Comparison of ENCODE assay signal across 9 cellular contexts in the genomic region with DNA sequence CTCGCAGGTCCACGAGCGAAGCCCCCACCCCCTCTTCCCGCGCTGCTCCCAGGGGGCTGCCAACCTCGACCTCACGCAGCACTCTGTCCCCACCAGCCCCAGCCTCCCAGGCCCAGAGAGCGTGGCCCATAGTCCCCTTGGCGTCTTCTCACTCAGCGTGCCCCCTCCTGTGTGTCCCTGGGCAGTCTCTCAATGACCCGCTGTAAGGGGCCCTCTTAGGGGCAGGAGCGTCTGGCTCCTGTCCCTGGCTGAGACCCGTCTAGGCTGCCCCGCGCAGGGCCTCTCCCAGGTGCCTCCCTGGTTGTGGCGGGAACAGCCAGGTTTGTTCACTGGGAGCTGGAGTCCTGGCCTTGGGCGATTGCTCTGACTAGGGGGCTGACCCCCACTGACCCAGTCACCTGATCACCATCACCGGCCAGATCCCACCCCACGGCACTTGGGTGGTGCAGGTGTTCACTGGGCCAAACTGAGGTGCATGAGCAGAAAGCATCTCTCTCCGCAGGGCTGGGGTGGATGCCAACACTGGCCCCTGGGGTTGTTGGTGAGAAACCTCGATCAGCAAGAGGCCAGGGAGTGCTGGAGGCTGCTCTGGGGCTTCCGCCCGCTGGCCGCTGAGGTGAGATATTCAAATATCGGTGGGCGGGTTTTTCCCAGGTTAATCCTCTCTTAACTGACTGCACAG. TPM values are rescaled to one million over a fixed set of nuclear protein-coding genes. Genes with fewer than 3 reads are reported as not detected.
DNase-seq lines count a peak whose midpoint lies in the region; ATAC-seq and TF ChIP-seq lines count a peak whose summit lies in the region.
"Had no signal": no experiment of that assay in that cellular context is flagged by ENCODE, and none has a peak within 500 bp of the region (broad histone marks: within the 10 kb centered on the region; RNA-seq: fewer than 3 reads in every experiment).

No MANE protein-coding gene starts in this region.

- H3K4me3 ChIP-seq in NT2/D1 (ENCODE audit: insufficient read length, low read depth) (no peak overlapping the region), upper lobe of left lung (no peak overlapping the region)
- H3K4me3 ChIP-seq: HAP-1 had no signal

- no peak for TF ChIP-seq EP300 in upper lobe of left lung (IDR thresholded peaks at IDR 0.05)

- H3K27ac ChIP-seq in upper lobe of left lung = no peak overlapping the region

- TF ChIP-seq POLR2A in GM18951 (IDR thresholded peaks at IDR 0.05; ENCODE audit: extremely low read depth, insufficient read depth, insufficient read length) = peak; percentile 74
- no peak for TF ChIP-seq POLR2A in upper lobe of left lung (IDR thresholded peaks at IDR 0.05)

- TF ChIP-seq CTCF in upper lobe of left lung (IDR thresholded peaks at IDR 0.05) = no peak

- H3K27me3 ChIP-seq in NT2/D1 (ENCODE audit: insufficient read depth, insufficient read length) (no peaks in the 10 kb centered on the region), upper lobe of left lung (no peaks in the 10 kb centered on the region)

- in situ Hi-C loops in GM18951 (cut with MboI; ENCODE audit: low sequenced_read_pairs, unreplicated experiment) = loop anchor here (25.0 kb wide), 1 partner anchor 840 kb away; no protein-coding TSS in a partner anchor

- DNase-seq in NT2/D1 (ENCODE audit: low read depth, low spot score) (no peak), upper lobe of left lung (peak in 1 of 2 donors; percentile 58), NCI-H128 (lab: John Stamatoyannopoulos, UW; ENCODE audit: unreplicated experiment) (no peak), HCEC 1CT (no peak)
- DNase-seq in stimulated activated naive CD4-positive, alpha-beta T cell (lab: John Stamatoyannopoulos, UW) = no peak
- DNase-seq: stimulated activated naive CD4-positive, alpha-beta T cell treated with Interleukin-2 at 50 U/mL for 16 hours had no signal

- H3K36me3 ChIP-seq in NT2/D1 (ENCODE audit: insufficient read depth, insufficient read length, low read length) = no peaks in the 10 kb centered on the region
- no peaks in the 10 kb centered on the region for H3K36me3 ChIP-seq in upper lobe of left lung
- H3K36me3 ChIP-seq: HAP-1 had no signal

- H3K9me3 ChIP-seq in NT2/D1 (ENCODE audit: insufficient read depth, low read length) = no peaks in the 10 kb centered on the region; the same call in 1 of the 2 replicates
- no peaks in the 10 kb centered on the region for H3K9me3 ChIP-seq in upper lobe of left lung
- H3K9me3 ChIP-seq: HAP-1 had no signal

- 81 to 85% methylated on average over 7 to 25 of the region's 26 CpGs for WGBS in upper lobe of left lung, 2 donors

- H3K9ac ChIP-seq in NT2/D1 (ENCODE audit: insufficient read length, low read depth) = peak overlapping the region; percentile 42

- ATAC-seq in HG02678 (IDR thresholded peaks at IDR 0.05; ENCODE audit: unreplicated experiment) = peak; percentile 39
- peak; percentile 23 to 69 for ATAC-seq in upper lobe of left lung (ENCODE audit: low FRiP score in 2 of 2)

- H3K4me1 ChIP-seq in NT2/D1 (ENCODE audit: insufficient read depth, insufficient read length) (peaks cover 5% of the 10 kb centered on the region), upper lobe of left lung (no peaks in the 10 kb centered on the region)
- H3K4me1 ChIP-seq: HAP-1 had no signal

RNA-seq across cellular contexts. Expression of gene WDFY4, which starts 12.6 kb away (rescaled TPM):
- 10 to 100 TPM; 10.1 to 48.9 (median 32.1) TPM for total RNA-seq in upper lobe of left lung
